In the genomic region with DNA sequence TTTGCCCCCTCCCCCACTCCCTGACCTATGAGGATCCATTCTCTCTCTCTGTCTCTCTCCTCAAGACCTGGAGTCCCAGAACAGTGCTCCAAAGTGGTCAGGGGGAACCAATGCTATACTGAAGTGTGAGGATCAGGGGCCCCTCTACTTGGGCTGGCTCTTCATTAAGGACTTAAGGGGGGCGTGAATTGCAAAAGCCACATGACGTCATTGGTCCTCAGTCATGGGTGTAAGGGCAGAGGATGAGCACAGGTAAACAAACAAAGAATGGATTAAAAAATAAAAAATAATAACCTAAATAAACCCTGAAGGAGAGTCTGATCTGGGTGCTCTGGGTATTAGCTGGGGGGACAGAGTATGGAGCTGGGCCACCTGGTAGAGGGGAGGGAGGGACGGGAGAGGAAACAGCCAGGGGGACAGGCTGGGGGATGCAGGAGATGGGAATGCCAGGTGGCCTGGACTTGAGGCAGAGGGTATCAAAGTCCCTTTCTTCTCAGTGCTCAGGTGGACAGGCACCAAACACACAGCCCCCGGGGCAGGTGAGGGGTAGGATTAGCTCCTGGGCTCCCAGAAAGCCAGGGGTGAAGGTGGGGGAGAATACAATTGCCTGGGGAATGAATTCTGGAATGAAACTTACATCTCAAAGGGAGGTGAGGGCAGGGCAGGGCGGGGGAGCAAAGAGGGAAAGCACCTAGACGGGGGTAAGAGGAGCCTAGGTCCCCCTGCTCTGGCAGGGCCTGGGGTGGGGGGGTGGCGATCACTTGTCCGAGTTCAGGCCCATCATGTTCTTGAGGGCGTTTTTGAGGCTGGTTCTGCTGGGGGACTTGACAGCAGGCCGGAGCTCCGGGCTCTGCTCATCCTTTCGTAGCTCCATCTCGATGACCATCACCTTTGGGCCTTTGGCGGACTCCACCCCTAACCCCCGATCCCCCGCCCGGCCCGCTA, we compare ENCODE assay signal across 1 cellular context.
TF ChIP-seq lines count a peak whose summit lies in the region.

No MANE protein-coding gene starts in this region.

TF ChIP-seq in GM23338, 12 proteins besides CTCF, POLR2A, EP300 and RAD21 (continued from another document):
- TF ChIP-seq, protein P1, sequence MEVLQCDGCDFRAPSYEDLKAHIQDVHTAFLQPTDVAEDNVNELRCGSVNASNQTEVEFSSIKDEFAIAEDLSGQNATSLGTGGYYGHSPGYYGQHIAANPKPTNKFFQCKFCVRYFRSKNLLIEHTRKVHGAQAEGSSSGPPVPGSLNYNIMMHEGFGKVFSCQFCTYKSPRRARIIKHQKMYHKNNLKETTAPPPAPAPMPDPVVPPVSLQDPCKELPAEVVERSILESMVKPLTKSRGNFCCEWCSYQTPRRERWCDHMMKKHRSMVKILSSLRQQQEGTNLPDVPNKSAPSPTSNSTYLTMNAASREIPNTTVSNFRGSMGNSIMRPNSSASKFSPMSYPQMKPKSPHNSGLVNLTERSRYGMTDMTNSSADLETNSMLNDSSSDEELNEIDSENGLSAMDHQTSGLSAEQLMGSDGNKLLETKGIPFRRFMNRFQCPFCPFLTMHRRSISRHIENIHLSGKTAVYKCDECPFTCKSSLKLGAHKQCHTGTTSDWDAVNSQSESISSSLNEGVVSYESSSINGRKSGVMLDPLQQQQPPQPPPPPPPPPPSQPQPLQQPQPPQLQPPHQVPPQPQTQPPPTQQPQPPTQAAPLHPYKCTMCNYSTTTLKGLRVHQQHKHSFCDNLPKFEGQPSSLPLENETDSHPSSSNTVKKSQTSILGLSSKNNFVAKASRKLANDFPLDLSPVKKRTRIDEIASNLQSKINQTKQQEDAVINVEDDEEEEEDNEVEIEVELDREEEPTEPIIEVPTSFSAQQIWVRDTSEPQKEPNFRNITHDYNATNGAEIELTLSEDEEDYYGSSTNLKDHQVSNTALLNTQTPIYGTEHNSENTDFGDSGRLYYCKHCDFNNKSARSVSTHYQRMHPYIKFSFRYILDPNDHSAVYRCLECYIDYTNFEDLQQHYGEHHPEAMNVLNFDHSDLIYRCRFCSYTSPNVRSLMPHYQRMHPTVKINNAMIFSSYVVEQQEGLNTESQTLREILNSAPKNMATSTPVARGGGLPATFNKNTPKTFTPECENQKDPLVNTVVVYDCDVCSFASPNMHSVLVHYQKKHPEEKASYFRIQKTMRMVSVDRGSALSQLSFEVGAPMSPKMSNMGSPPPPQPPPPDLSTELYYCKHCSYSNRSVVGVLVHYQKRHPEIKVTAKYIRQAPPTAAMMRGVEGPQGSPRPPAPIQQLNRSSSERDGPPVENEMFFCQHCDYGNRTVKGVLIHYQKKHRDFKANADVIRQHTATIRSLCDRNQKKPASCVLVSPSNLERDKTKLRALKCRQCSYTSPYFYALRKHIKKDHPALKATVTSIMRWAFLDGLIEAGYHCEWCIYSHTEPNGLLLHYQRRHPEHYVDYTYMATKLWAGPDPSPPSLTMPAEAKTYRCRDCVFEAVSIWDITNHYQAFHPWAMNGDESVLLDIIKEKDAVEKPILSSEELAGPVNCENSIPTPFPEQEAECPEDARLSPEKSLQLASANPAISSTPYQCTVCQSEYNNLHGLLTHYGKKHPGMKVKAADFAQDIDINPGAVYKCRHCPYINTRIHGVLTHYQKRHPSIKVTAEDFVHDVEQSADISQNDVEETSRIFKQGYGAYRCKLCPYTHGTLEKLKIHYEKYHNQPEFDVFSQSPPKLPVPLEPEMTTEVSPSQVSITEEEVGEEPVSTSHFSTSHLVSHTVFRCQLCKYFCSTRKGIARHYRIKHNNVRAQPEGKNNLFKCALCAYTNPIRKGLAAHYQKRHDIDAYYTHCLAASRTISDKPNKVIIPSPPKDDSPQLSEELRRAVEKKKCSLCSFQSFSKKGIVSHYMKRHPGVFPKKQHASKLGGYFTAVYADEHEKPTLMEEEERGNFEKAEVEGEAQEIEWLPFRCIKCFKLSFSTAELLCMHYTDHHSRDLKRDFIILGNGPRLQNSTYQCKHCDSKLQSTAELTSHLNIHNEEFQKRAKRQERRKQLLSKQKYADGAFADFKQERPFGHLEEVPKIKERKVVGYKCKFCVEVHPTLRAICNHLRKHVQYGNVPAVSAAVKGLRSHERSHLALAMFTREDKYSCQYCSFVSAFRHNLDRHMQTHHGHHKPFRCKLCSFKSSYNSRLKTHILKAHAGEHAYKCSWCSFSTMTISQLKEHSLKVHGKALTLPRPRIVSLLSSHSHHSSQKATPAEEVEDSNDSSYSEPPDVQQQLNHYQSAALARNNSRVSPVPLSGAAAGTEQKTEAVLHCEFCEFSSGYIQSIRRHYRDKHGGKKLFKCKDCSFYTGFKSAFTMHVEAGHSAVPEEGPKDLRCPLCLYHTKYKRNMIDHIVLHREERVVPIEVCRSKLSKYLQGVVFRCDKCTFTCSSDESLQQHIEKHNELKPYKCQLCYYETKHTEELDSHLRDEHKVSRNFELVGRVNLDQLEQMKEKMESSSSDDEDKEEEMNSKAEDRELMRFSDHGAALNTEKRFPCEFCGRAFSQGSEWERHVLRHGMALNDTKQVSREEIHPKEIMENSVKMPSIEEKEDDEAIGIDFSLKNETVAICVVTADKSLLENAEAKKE (CRISPR knock-in tag; IDR thresholded peaks at IDR 0.05), result no peak
- TF ChIP-seq, protein P2, sequence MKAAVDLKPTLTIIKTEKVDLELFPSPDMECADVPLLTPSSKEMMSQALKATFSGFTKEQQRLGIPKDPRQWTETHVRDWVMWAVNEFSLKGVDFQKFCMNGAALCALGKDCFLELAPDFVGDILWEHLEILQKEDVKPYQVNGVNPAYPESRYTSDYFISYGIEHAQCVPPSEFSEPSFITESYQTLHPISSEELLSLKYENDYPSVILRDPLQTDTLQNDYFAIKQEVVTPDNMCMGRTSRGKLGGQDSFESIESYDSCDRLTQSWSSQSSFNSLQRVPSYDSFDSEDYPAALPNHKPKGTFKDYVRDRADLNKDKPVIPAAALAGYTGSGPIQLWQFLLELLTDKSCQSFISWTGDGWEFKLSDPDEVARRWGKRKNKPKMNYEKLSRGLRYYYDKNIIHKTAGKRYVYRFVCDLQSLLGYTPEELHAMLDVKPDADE (IDR thresholded peaks at IDR 0.05), result 0 out of 2 replicates have a peak, but pooled peaks have one; percentile 17
- TF ChIP-seq NANOG (IDR thresholded peaks at IDR 0.05; ENCODE audit: borderline replicate concordance) (no peak), POLR2AphosphoS5 (IDR thresholded peaks at IDR 0.05; ENCODE audit: low read depth) (no peak), ZNF114 (CRISPR knock-in tag; IDR thresholded peaks at IDR 0.05) (no peak), STAT1 (IDR thresholded peaks at IDR 0.05; ENCODE audit: unreplicated experiment) (no peak), CREB1 (CRISPR knock-in tag; IDR thresholded peaks at IDR 0.05; ENCODE audit: low read depth) (peak; percentile 83), EZH2phosphoT487 (IDR thresholded peaks at IDR 0.05; ENCODE audit: unreplicated experiment) (no peak), ZNF331 (CRISPR knock-in tag; IDR thresholded peaks at IDR 0.05; ENCODE audit: low read depth) (no peak), EZH2 (IDR thresholded peaks at IDR 0.05; ENCODE audit: low read depth, unreplicated experiment) (no peak), JUNB (IDR thresholded peaks at IDR 0.05; ENCODE audit: unreplicated experiment) (no peak)
